14 cellular contexts compared by ENCODE assay signal in the genomic region with DNA sequence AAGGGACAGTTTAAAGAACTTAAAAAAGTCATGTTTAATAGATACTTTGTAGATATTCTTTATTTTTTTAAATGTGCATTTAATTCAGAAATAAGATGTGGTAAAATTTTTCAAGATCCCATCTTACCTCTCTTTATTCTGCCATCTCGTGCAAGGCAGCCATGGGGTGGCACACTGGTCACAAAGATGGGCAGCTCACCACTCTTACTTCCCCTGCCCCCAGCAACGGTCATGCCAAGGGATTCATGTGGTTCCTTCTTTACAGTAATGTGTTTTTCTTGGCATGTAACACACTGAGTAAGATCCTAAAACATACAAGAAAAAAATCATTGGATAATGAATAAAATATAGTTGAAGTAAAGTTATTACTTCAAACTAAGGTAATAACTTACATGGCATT.
A peak's percentile ranks its signal among the peaks of the same experiment; 100 is the strongest.
DNase-seq lines count a peak whose midpoint lies in the region; ATAC-seq, FAIRE-seq and TF ChIP-seq lines count a peak whose summit lies in the region.
"Had no signal": no experiment of that assay in that cellular context is flagged by ENCODE, and none has a peak within 500 bp of the region (broad histone marks: within the 10 kb centered on the region; RNA-seq: fewer than 3 reads in every experiment).

No MANE protein-coding gene starts in this region.

- WGBS in IMR-90 (ENCODE audit: extremely low coverage in 2 of 2, insufficient read length in 1 of 2), 2 experiments: no CpG with 5 or more reads among the region's 2 CpGs
- 58% methylated on average over 2 of the region's 2 CpGs for WGBS in GM12878 (ENCODE audit: insufficient coverage, insufficient replicate concordance, low lambda C conversion rate, missing lambda C conversion rate)

- DNase-seq in AG09319 (ENCODE audit: extremely low read depth, low read depth) (peak; percentile 15), IMR-90 (peak; percentile 78), GM12878 (ENCODE audit: low read depth, low spot score) (no peak), left lobe of liver (ENCODE audit: low spot score) (no peak), uterus (no peak)
- DNase-seq in natural killer cell treated with Interleukin-12 subunit alpha and Interleukin-12 subunit beta and Interleukin-15 and Interleukin-18, amount 100 ng/mL, for 72 hours (ENCODE audit: low spot score): no peak
- DNase-seq: activated B cell treated with CpG ODN at 0.5 μM for 24 hours; naive thymus-derived CD4-positive, alpha-beta T cell; NCI-H2107; PC-9 had no signal

- H2BK15ac ChIP-seq in IMR-90 (ENCODE audit: low read depth, low read length): no peak overlapping the region

- H3K79me2 ChIP-seq in GM12878 (ENCODE audit: control insufficient read depth, insufficient read depth, low read length): no peaks in the 10 kb centered on the region

- TF ChIP-seq POLR2A in IMR-90 (IDR thresholded peaks at IDR 0.05; ENCODE audit: low read depth, low read length) (no peak), GM12878 (IDR thresholded peaks at IDR 0.05; ENCODE audit: low read depth, low read length) (no peak), uterus (IDR thresholded peaks at IDR 0.05) (no peak)

- H3K4me3 ChIP-seq in IMR-90 (ENCODE audit: insufficient read depth, low read depth, low read length) (no peak overlapping the region), GM12878 (no peak overlapping the region), uterus (no peak overlapping the region)
- H3K4me3 ChIP-seq: coronary artery, PC-9 had no signal

- no peak overlapping the region for H2BK120ac ChIP-seq in IMR-90 (ENCODE audit: low read depth, low read length)

- no peak overlapping the region for H3K4me2 ChIP-seq in IMR-90 (ENCODE audit: low read depth, low read length)
- no peak overlapping the region for H3K4me2 ChIP-seq in GM12878 (ENCODE audit: control insufficient read depth, insufficient read depth)
- H3K4me2 ChIP-seq: PC-9 had no signal

- H4K8ac ChIP-seq in IMR-90 (ENCODE audit: low read depth in 2 of 2, low read length in 2 of 2): no peak overlapping the region

- CTCF ChIA-PET in IMR-90 (lab: Yijun Ruan, JAX) (interaction anchor here (1.3 kb wide), 1 partner anchor 270 kb away, joined by 7 read pairs; no protein-coding TSS in a partner anchor), GM12878 (lab: Yijun Ruan, JAX) (interaction anchor here (0.7 to 3.7 kb wide), 4 partner anchors 25 to 271 kb away, joined by 3 to 41 read pairs (median 3); no protein-coding TSS in a partner anchor)

- H2AK9ac ChIP-seq in IMR-90 (replicated peaks; ENCODE audit: low read depth, low read length, poor library complexity): no peak overlapping the region

- H3K4me3 Mint-ChIP-seq in natural killer cell treated with Interleukin-12 subunit alpha and Interleukin-12 subunit beta and Interleukin-15 and Interleukin-18, amount 100 ng/mL, for 72 hours: no peak overlapping the region
- H3K4me3 Mint-ChIP-seq: activated B cell treated with CpG ODN at 0.5 μM for 24 hours; naive thymus-derived CD4-positive, alpha-beta T cell had no signal

- BruUV-seq in IMR-90 (replicated peaks; lab: Mats Ljungman, UMichigan) (no TSS peak), GM12878 (replicated peaks; lab: Mats Ljungman, UMichigan) (no TSS peak)

- H3K14ac ChIP-seq in IMR-90 (replicated peaks; ENCODE audit: low read depth, low read length): no peak overlapping the region

- H4K5ac ChIP-seq in IMR-90 (ENCODE audit: low read depth, low read length): no peak overlapping the region

- H3K36me3 ChIP-seq in IMR-90 (ENCODE audit: control insufficient read depth, insufficient read depth, low read length): peaks cover 5% of the 10 kb centered on the region
- peaks cover 0 to 9% of the 10 kb centered on the region in 2 experiments; a peak in 2 of 4 replicates for H3K36me3 ChIP-seq in GM12878 (ENCODE audit: control insufficient read depth in 2 of 2, insufficient read depth in 2 of 2, low read length in 1 of 2)
- H3K36me3 ChIP-seq in uterus: no peaks in the 10 kb centered on the region

- POLR2A ChIA-PET in IMR-90 (lab: Charles Lee; ENCODE audit: unreplicated experiment): no interaction called here
- POLR2A ChIA-PET in GM12878 (lab: Charles Lee): no interaction called here

- H4K20me1 ChIP-seq in IMR-90 (ENCODE audit: insufficient read depth, low read length) (no peaks in the 10 kb centered on the region), GM12878 (ENCODE audit: control insufficient read depth, insufficient read depth) (no peaks in the 10 kb centered on the region)

- H2AFZ ChIP-seq in IMR-90 (replicated peaks; ENCODE audit: low read length, poor library complexity) (no peak overlapping the region), GM12878 (ENCODE audit: control insufficient read depth, low read depth, low read length) (no peak overlapping the region)
- H2AFZ ChIP-seq: PC-9 had no signal

- H3K36me3 Mint-ChIP-seq in natural killer cell treated with Interleukin-12 subunit alpha and Interleukin-12 subunit beta and Interleukin-15 and Interleukin-18, amount 100 ng/mL, for 72 hours: peaks cover 10% of the 10 kb centered on the region

- H3K9ac ChIP-seq in IMR-90 (ENCODE audit: low read depth, low read length): no peak overlapping the region
- no peak overlapping the region for H3K9ac ChIP-seq in GM12878 (ENCODE audit: control insufficient read depth, insufficient read depth, low read length)

- no peaks in the 10 kb centered on the region for H3K9me3 Mint-ChIP-seq in natural killer cell treated with Interleukin-12 subunit alpha and Interleukin-12 subunit beta and Interleukin-15 and Interleukin-18, amount 100 ng/mL, for 72 hours
- H3K9me3 Mint-ChIP-seq: activated B cell treated with CpG ODN at 0.5 μM for 24 hours; naive thymus-derived CD4-positive, alpha-beta T cell had no signal

- H3K9me3 ChIP-seq in IMR-90 (ENCODE audit: control insufficient read depth, insufficient read depth, low read length): no peaks in the 10 kb centered on the region
- H3K9me3 ChIP-seq in GM12878 (replicated peaks; ENCODE audit: control insufficient read depth, insufficient read depth, low read length): no peaks in the 10 kb centered on the region
- no peaks in the 10 kb centered on the region for H3K9me3 ChIP-seq in uterus

- H2BK20ac ChIP-seq in IMR-90 (ENCODE audit: low read depth, low read length): no peak overlapping the region

- H3K27ac Mint-ChIP-seq in natural killer cell treated with Interleukin-12 subunit alpha and Interleukin-12 subunit beta and Interleukin-15 and Interleukin-18, amount 100 ng/mL, for 72 hours: no peak overlapping the region
- H3K27ac Mint-ChIP-seq: activated B cell treated with CpG ODN at 0.5 μM for 24 hours; naive thymus-derived CD4-positive, alpha-beta T cell had no signal

- H4K91ac ChIP-seq in IMR-90 (ENCODE audit: insufficient read depth, low read depth, low read length): no peak overlapping the region

- no peak for FAIRE-seq in GM12878 (lab: Jason Lieb, UNC)
- FAIRE-seq: GM12892 had no signal

- H3K56ac ChIP-seq in IMR-90 (ENCODE audit: extremely low read depth, insufficient read depth, low read length): no peak overlapping the region

- H3K4me1 Mint-ChIP-seq in natural killer cell treated with Interleukin-12 subunit alpha and Interleukin-12 subunit beta and Interleukin-15 and Interleukin-18, amount 100 ng/mL, for 72 hours (ENCODE audit: low read depth in 2 of 2): peaks cover 11 to 13% of the 10 kb centered on the region in 2 donors
- H3K4me1 Mint-ChIP-seq: activated B cell treated with CpG ODN at 0.5 μM for 24 hours had no signal

- no peak overlapping the region for H3K18ac ChIP-seq in IMR-90 (ENCODE audit: low read depth, low read length)

- H2BK5ac ChIP-seq in IMR-90 (ENCODE audit: low read depth, low read length, poor library complexity, severe bottlenecking): no peak overlapping the region

- RAD21 ChIA-PET in GM12878 (lab: Charles Lee; ENCODE audit: unreplicated experiment): interaction anchor here (1.3 kb wide), 1 partner anchor 270 kb away, joined by 5 read pairs; no protein-coding TSS in a partner anchor

- H3K27ac ChIP-seq in IMR-90 (ENCODE audit: insufficient read depth, low read length) (no peak overlapping the region), GM12878 (ENCODE audit: control insufficient read depth, insufficient read depth) (no peak overlapping the region), uterus (no peak overlapping the region)
- H3K27ac ChIP-seq: coronary artery, PC-9 had no signal

- no peak overlapping the region for H2AK5ac ChIP-seq in IMR-90 (ENCODE audit: low read depth, low read length)

- SMC1A ChIA-PET in GM12878 (lab: Charles Lee; ENCODE audit: uncharacterized antibody, unreplicated experiment): interaction anchor here (0.7 to 1.3 kb wide), 4 partner anchors 12 to 272 kb away, joined by 3 to 6 read pairs (median 3); no protein-coding TSS in a partner anchor

- in situ Hi-C loops in IMR-90 (cut with MboI; ENCODE audit: low sequenced_read_pairs) (no loop called here), GM12878 (cut with MboI) (no loop called here)

- TF ChIP-seq CTCF in AG09319 (IDR thresholded peaks at IDR 0.05; ENCODE audit: low read depth, low read length): peak; percentile 17
- peak; percentile 43 for TF ChIP-seq CTCF in IMR-90 (conservative IDR thresholded peaks at IDR 0.05; ENCODE audit: low read depth, low read length)
- peak in 1 of 3 experiments; percentile 27; a peak in 2 of 6 replicates for TF ChIP-seq CTCF in GM12878 (IDR thresholded peaks at IDR 0.05 in 2 of 3, conservative IDR thresholded peaks at IDR 0.05 in 1 of 3; ENCODE audit: control insufficient read depth in 2 of 3, extremely low read depth in 1 of 3, insufficient read depth in 1 of 3, low read depth in 3 of 3, low read length in 3 of 3)
- TF ChIP-seq CTCF in uterus (IDR thresholded peaks at IDR 0.05): peak in 1 of 4 experiments; percentile 4

- ATAC-seq in IMR-90 (ENCODE audit: low read depth): peak; percentile 54; the same call in 1 of the 2 replicates
- no peak for ATAC-seq in GM12878
- peak; percentile 31 for ATAC-seq in left lobe of liver
- no peak for ATAC-seq in GM21786 (IDR thresholded peaks at IDR 0.05; ENCODE audit: unreplicated experiment)
- ATAC-seq in natural killer cell treated with Interleukin-12 subunit alpha and Interleukin-12 subunit beta and Interleukin-15 and Interleukin-18, amount 100 ng/mL, for 72 hours: no peak
- no peak for ATAC-seq in HG03108 (IDR thresholded peaks at IDR 0.05; ENCODE audit: unreplicated experiment)
- ATAC-seq: naive thymus-derived CD4-positive, alpha-beta T cell had no signal

- H3K23ac ChIP-seq in IMR-90 (ENCODE audit: low read depth, low read length): no peak overlapping the region

- no peak overlapping the region for H3K4ac ChIP-seq in IMR-90 (ENCODE audit: low read depth, low read length)

- H3K9me1 ChIP-seq in IMR-90 (ENCODE audit: insufficient read depth, low read length): no peaks in the 10 kb centered on the region

- H3K27me3 ChIP-seq in IMR-90 (ENCODE audit: control insufficient read depth, insufficient read depth, low read length): no peaks in the 10 kb centered on the region
- no peaks in the 10 kb centered on the region for H3K27me3 ChIP-seq in GM12878 (replicated peaks in 1 of 2; ENCODE audit: control insufficient read depth in 2 of 2, insufficient read depth in 2 of 2, low read length in 1 of 2)
- H3K27me3 ChIP-seq in uterus: no peaks in the 10 kb centered on the region

- no peaks in the 10 kb centered on the region for H3K4me1 ChIP-seq in IMR-90 (ENCODE audit: control insufficient read depth, insufficient read depth, low read length)
- H3K4me1 ChIP-seq in GM12878 (ENCODE audit: control insufficient read depth, insufficient read depth, low read length): no peaks in the 10 kb centered on the region
- no peaks in the 10 kb centered on the region for H3K4me1 ChIP-seq in uterus

- H3K79me1 ChIP-seq in IMR-90 (ENCODE audit: low read depth in 1 of 2, low read length in 2 of 2): no peaks in the 10 kb centered on the region

- no peaks in the 10 kb centered on the region for H3K27me3 Mint-ChIP-seq in natural killer cell treated with Interleukin-12 subunit alpha and Interleukin-12 subunit beta and Interleukin-15 and Interleukin-18, amount 100 ng/mL, for 72 hours
- H3K27me3 Mint-ChIP-seq: activated B cell treated with CpG ODN at 0.5 μM for 24 hours; naive thymus-derived CD4-positive, alpha-beta T cell had no signal

- no peak for TF ChIP-seq EP300 in GM12878 (IDR thresholded peaks at IDR 0.05; ENCODE audit: borderline replicate concordance in 1 of 2, control insufficient read depth in 1 of 2, low read depth in 2 of 2, low read length in 2 of 2)

- dilution Hi-C loops in IMR-90 (cut with HindIII; ENCODE audit: low sequenced_read_pairs, unreplicated experiment): no loop called here

- intact Hi-C loops in IMR-90 (cut with micrococcal nuclease): no loop called here
- intact Hi-C loops in GM12878 (cut with micrococcal nuclease; ENCODE audit: unreplicated experiment): loop anchor here (1.0 kb wide), 1 partner anchor 270 kb away; no protein-coding TSS in a partner anchor
- intact Hi-C loops in uterus (cut with DNase I; ENCODE audit: low total_unique reads): no loop called here

- TF ChIP-seq RAD21 in IMR-90 (IDR thresholded peaks at IDR 0.05; ENCODE audit: low read length) (peak; percentile 66), GM12878 (IDR thresholded peaks at IDR 0.05; ENCODE audit: insufficient read depth, low read depth, low read length) (peak; percentile 38; the same call in 1 of the 2 replicates)

Comparison
In these comparisons a context has a peak if more than half of its experiments do, and no peak if none do; other contexts are left out.
1. DNase-seq: peak in AG09319 (single experiment) and IMR-90 (single experiment); none in GM12878 (single experiment), left lobe of liver (single experiment), natural killer cell treated with Interleukin-12 subunit alpha and Interleukin-12 subunit beta and Interleukin-15 and Interleukin-18, amount 100 ng/mL, for 72 hours (single experiment) and uterus (0 of 2).
2. ATAC-seq: peak in IMR-90 (single experiment) and left lobe of liver (single experiment); none in GM12878 (single experiment), GM21786 (single experiment), natural killer cell treated with Interleukin-12 subunit alpha and Interleukin-12 subunit beta and Interleukin-15 and Interleukin-18, amount 100 ng/mL, for 72 hours (0 of 2) and HG03108 (single experiment).